Comparison of ENCODE assay signal across 2 cellular contexts in the genomic region with DNA sequence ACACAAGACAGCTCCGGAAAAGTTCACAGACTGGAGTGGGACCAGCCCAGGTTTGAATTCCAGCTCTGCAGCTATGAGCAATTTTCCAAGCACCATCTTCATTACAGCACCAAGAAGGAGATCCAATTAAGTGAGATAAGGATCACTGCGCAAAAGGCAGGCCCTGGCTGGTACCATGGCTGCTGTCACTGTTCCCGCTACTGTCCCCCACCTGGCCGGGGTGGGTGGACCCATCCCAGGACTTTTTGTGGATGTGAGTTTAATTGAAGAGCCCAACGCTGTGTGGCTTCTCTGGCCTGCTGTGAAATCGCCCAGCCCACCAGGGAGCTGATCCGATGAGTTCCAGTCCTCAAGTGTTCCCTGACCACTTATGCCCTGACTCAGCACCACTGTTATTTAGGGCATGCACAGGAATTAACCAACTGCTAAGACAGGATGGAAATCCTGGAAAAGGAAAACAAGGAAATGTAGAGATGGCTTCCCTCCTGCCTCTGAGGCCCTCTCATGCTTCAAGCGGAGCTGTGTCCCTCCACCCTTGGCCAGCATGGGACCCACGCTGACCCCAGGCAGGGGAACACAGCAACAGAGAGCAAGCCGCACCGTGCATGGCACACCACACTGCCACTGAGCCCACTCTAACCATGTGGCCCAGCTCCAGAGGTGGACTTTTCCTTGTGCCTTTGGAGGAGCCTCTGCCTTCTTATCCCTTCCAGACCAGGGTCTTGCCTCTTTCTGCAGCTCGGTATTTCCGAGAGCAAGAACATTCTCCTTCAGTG.
TF ChIP-seq lines count a peak whose summit lies in the region.

No MANE protein-coding gene starts in this region.

TF ChIP-seq in SK-N-SH, 30 proteins besides CTCF, POLR2A, EP300 and RAD21 (continued from another document):
- TF ChIP-seq, protein P1, sequence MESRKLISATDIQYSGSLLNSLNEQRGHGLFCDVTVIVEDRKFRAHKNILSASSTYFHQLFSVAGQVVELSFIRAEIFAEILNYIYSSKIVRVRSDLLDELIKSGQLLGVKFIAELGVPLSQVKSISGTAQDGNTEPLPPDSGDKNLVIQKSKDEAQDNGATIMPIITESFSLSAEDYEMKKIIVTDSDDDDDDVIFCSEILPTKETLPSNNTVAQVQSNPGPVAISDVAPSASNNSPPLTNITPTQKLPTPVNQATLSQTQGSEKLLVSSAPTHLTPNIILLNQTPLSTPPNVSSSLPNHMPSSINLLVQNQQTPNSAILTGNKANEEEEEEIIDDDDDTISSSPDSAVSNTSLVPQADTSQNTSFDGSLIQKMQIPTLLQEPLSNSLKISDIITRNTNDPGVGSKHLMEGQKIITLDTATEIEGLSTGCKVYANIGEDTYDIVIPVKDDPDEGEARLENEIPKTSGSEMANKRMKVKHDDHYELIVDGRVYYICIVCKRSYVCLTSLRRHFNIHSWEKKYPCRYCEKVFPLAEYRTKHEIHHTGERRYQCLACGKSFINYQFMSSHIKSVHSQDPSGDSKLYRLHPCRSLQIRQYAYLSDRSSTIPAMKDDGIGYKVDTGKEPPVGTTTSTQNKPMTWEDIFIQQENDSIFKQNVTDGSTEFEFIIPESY (IDR thresholded peaks at IDR 0.05; ENCODE audit: borderline replicate concordance, low read depth): no peak
- TF ChIP-seq, protein P2, sequence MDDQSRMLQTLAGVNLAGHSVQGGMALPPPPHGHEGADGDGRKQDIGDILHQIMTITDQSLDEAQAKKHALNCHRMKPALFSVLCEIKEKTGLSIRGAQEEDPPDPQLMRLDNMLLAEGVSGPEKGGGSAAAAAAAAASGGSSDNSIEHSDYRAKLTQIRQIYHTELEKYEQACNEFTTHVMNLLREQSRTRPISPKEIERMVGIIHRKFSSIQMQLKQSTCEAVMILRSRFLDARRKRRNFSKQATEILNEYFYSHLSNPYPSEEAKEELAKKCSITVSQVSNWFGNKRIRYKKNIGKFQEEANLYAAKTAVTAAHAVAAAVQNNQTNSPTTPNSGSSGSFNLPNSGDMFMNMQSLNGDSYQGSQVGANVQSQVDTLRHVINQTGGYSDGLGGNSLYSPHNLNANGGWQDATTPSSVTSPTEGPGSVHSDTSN (IDR thresholded peaks at IDR 0.05): no peak
- TF ChIP-seq FOSL2 (IDR thresholded peaks at IDR 0.05; ENCODE audit: borderline replicate concordance, low read depth): no peak

TF ChIP-seq in SK-N-SH treated with all-trans-retinoic acid at 6 μM for 48 hours, 23 proteins besides CTCF, POLR2A, EP300 and RAD21 (continued from another document):
- TF ChIP-seq, protein P3, sequence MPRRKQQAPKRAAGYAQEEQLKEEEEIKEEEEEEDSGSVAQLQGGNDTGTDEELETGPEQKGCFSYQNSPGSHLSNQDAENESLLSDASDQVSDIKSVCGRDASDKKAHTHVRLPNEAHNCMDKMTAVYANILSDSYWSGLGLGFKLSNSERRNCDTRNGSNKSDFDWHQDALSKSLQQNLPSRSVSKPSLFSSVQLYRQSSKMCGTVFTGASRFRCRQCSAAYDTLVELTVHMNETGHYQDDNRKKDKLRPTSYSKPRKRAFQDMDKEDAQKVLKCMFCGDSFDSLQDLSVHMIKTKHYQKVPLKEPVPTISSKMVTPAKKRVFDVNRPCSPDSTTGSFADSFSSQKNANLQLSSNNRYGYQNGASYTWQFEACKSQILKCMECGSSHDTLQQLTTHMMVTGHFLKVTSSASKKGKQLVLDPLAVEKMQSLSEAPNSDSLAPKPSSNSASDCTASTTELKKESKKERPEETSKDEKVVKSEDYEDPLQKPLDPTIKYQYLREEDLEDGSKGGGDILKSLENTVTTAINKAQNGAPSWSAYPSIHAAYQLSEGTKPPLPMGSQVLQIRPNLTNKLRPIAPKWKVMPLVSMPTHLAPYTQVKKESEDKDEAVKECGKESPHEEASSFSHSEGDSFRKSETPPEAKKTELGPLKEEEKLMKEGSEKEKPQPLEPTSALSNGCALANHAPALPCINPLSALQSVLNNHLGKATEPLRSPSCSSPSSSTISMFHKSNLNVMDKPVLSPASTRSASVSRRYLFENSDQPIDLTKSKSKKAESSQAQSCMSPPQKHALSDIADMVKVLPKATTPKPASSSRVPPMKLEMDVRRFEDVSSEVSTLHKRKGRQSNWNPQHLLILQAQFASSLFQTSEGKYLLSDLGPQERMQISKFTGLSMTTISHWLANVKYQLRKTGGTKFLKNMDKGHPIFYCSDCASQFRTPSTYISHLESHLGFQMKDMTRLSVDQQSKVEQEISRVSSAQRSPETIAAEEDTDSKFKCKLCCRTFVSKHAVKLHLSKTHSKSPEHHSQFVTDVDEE (CRISPR knock-in tag; IDR thresholded peaks at IDR 0.05): no peak
- TF ChIP-seq ZNF565 (CRISPR knock-in tag; conservative IDR thresholded peaks at IDR 0.05; ENCODE audit: low read depth) (no peak), OSR1 (CRISPR knock-in tag; IDR thresholded peaks at IDR 0.05) (no peak), CSDC2 (CRISPR knock-in tag; IDR thresholded peaks at IDR 0.05) (no peak), TOX (CRISPR knock-in tag; IDR thresholded peaks at IDR 0.05; ENCODE audit: borderline replicate concordance) (no peak), RARB (CRISPR knock-in tag; IDR thresholded peaks at IDR 0.05) (no peak), GLIS3 (CRISPR knock-in tag; IDR thresholded peaks at IDR 0.05) (no peak), PPARA (CRISPR knock-in tag; IDR thresholded peaks at IDR 0.05; ENCODE audit: borderline replicate concordance) (no peak), ISL1 (CRISPR knock-in tag; IDR thresholded peaks at IDR 0.05) (no peak), ZFP3 (CRISPR knock-in tag; IDR thresholded peaks at IDR 0.05) (no peak), ZNF70 (CRISPR knock-in tag; IDR thresholded peaks at IDR 0.05) (no peak), SNAI2 (CRISPR knock-in tag; IDR thresholded peaks at IDR 0.05) (no peak)
- TF ChIP-seq, protein P4, sequence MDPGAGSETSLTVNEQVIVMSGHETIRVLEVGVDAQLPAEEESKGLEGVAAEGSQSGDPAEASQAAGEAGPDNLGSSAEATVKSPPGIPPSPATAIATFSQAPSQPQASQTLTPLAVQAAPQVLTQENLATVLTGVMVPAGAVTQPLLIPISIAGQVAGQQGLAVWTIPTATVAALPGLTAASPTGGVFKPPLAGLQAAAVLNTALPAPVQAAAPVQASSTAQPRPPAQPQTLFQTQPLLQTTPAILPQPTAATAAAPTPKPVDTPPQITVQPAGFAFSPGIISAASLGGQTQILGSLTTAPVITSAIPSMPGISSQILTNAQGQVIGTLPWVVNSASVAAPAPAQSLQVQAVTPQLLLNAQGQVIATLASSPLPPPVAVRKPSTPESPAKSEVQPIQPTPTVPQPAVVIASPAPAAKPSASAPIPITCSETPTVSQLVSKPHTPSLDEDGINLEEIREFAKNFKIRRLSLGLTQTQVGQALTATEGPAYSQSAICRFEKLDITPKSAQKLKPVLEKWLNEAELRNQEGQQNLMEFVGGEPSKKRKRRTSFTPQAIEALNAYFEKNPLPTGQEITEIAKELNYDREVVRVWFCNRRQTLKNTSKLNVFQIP (CRISPR knock-in tag; IDR thresholded peaks at IDR 0.05; ENCODE audit: borderline replicate concordance, low read depth): no peak
